Comparison of ENCODE assay signal across 21 cellular contexts in the genomic region with DNA sequence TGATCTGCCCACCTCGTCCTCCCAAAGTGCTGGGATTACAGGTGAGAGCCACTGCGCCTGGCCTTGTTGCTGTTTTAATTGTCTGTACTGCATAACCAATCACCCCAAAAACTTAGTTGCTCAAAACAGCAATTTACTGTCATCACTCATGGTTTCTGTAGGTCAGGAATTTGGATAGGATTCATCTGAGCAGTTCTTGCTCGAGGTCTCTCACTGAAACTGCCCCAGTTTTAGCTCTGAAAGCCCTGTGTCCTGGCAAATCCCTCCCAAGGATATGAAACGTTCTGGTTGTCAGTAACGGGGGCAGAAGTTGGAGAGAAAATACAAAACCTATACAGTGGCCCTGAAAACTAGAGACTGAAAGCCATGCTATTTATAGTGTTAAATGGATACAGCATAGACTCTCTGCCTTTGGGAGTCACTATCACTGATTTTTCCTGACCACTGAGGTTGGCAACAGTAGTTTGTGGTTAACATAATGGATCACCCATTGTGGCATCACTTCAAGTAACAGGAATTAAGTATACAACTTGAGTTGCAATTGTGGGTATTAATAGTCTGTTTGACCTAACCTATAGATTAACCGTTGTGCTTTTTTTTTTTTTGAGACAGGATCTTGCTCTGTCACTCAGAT. TPM values are rescaled to one million over a fixed set of nuclear protein-coding genes. Genes with fewer than 3 reads are reported as not detected.
"Had no signal": no experiment of that assay in that cellular context is flagged by ENCODE, and none has a peak within 500 bp of the region (broad histone marks: within the 10 kb centered on the region; RNA-seq: fewer than 3 reads in every experiment).

No MANE protein-coding gene starts in this region.

- H3K36me3 ChIP-seq: brain microvascular endothelial cell, thoracic aorta had no signal

- DNase-seq: activated CD4-positive, alpha-beta memory T cell treated with anti-CD3 and anti-CD28 coated beads, Interleukin-2, amount 10 ng/mL, durations not matched to agents 7 days and 5 days; activated CD4-positive, alpha-beta T cell treated with anti-CD3 and anti-CD28 coated beads for 48 hours; activated CD4-positive, CD25-positive, alpha-beta regulatory T cell; activated CD8-positive, alpha-beta memory T cell treated with anti-CD3 and anti-CD28 coated beads, Interleukin-2, amount 10 ng/mL, durations not matched to agents 7 days and 5 days; activated naive CD4-positive, alpha-beta T cell treated with Interleukin-2 at 50 U/mL for 16 hours; activated naive CD8-positive, alpha-beta T cell treated with anti-CD3 and anti-CD28 coated beads, Interleukin-2, amount 10 ng/mL, durations not matched to agents 7 days and 5 days; activated T-cell treated with anti-CD3 and anti-CD28 coated beads, Interleukin-2, amount 50 U/mL, for 1 hour; brain microvascular endothelial cell; central memory CD4-positive, alpha-beta T cell; midbrain; T-cell had no signal

- H3K27ac ChIP-seq: brain microvascular endothelial cell, skin epidermis, thoracic aorta had no signal

- H3K27me3 ChIP-seq: brain microvascular endothelial cell had no signal

- FAIRE-seq: colon, islet of Langerhans had no signal

- H3K9me3 ChIP-seq: thoracic aorta had no signal

- H3K4me3 ChIP-seq: skin epidermis, thoracic aorta had no signal

- ATAC-seq: activated CD8-positive, alpha-beta memory T cell treated with anti-CD3 and anti-CD28 coated beads, Interleukin-2, amount 10 ng/mL, durations not matched to agents 7 days and 5 days; activated T-helper 17 cell treated with anti-CD3 and anti-CD28 coated beads, Interleukin-2, amount 50 U/mL, for 72 hours; SK-N-SH treated with all-trans-retinoic acid at 6 μM for 48 hours; T-cell had no signal

RNA-seq across cellular contexts. Expression of gene ERICH2, which starts 27.2 kb away (rescaled TPM):
- total RNA-seq: activated CD4-positive, alpha-beta memory T cell treated with anti-CD3 and anti-CD28 coated beads, Interleukin-2, amount 10 ng/mL, durations not matched to agents 7 days and 5 days; activated CD8-positive, alpha-beta memory T cell treated with anti-CD3 and anti-CD28 coated beads, Interleukin-2, amount 10 ng/mL, durations not matched to agents 7 days and 5 days; activated naive CD8-positive, alpha-beta T cell treated with anti-CD3 and anti-CD28 coated beads, Interleukin-2, amount 10 ng/mL, durations not matched to agents 7 days and 5 days; activated T-helper 17 cell treated with anti-CD3 and anti-CD28 coated beads, Interleukin-2, amount 50 U/mL, for 72 hours; fibroblast of villous mesenchyme; lung microvascular endothelial cell; neural crest cell; omental fat pad; T-cell; thoracic aorta had no signal

RNA-seq across cellular contexts. Expression of gene SP5, which starts 27.9 kb away (rescaled TPM):
- total RNA-seq: activated CD4-positive, alpha-beta memory T cell treated with anti-CD3 and anti-CD28 coated beads, Interleukin-2, amount 10 ng/mL, durations not matched to agents 7 days and 5 days; activated CD8-positive, alpha-beta memory T cell treated with anti-CD3 and anti-CD28 coated beads, Interleukin-2, amount 10 ng/mL, durations not matched to agents 7 days and 5 days; activated naive CD8-positive, alpha-beta T cell treated with anti-CD3 and anti-CD28 coated beads, Interleukin-2, amount 10 ng/mL, durations not matched to agents 7 days and 5 days; fibroblast of villous mesenchyme; lung microvascular endothelial cell; T-cell; thoracic aorta had no signal
